24 cellular contexts compared by ENCODE assay signal in genomic region chr4:41234424-41234823, GRCh38. TPM values are rescaled to one million over a fixed set of nuclear protein-coding genes. Genes with fewer than 3 reads are reported as not detected.
DNase-seq lines count a peak whose midpoint lies in the region; FAIRE-seq and TF ChIP-seq lines count a peak whose summit lies in the region.
"Had no signal": no experiment of that assay in that cellular context is flagged by ENCODE, and none has a peak within 500 bp of the region (broad histone marks: within the 10 kb centered on the region; RNA-seq: fewer than 3 reads in every experiment).

No MANE protein-coding gene starts in this region.

- TF ChIP-seq CTCF in esophagus muscularis mucosa (IDR thresholded peaks at IDR 0.05) (no peak), nephron progenitor cell (IDR thresholded peaks at IDR 0.05) (no peak), sigmoid colon (IDR thresholded peaks at IDR 0.05) (no peak)

- H3K27me3 ChIP-seq in esophagus muscularis mucosa: no peaks in the 10 kb centered on the region
- H3K27me3 ChIP-seq in sigmoid colon: no peaks in the 10 kb centered on the region
- H3K27me3 ChIP-seq: BLaER1 treated with 17β-estradiol and CSF1 and Interleukin-3, amounts not matched to agents 10 nM and 100 nM had no signal

- TF ChIP-seq POLR2A in esophagus muscularis mucosa (IDR thresholded peaks at IDR 0.05; ENCODE audit: low read depth) (no peak), sigmoid colon (IDR thresholded peaks at IDR 0.05) (no peak)

- H3K27me3 Mint-ChIP-seq in nephron progenitor cell (ENCODE audit: low read depth, poor library complexity): peaks cover 8% of the 10 kb centered on the region

- peak; percentile 13 for FAIRE-seq in urothelium cell line (lab: Jason Lieb, UNC)
- FAIRE-seq: A549, D721Med, G401.6, GM12891, GM18507 had no signal

- intact Hi-C loops in esophagus muscularis mucosa (cut with DNase I) (no loop called here), sigmoid colon (cut with DNase I) (no loop called here)

- TF ChIP-seq EP300 in esophagus muscularis mucosa (IDR thresholded peaks at IDR 0.05) (no peak), sigmoid colon (IDR thresholded peaks at IDR 0.05) (no peak)

- no peaks in the 10 kb centered on the region for H3K4me1 ChIP-seq in esophagus muscularis mucosa
- no peaks in the 10 kb centered on the region for H3K4me1 ChIP-seq in sigmoid colon
- H3K4me1 ChIP-seq: A549; BLaER1 treated with 17β-estradiol and CSF1 and Interleukin-3, amounts not matched to agents 10 nM and 100 nM; Caco-2 had no signal

- 85% methylated on average over 4 of the region's 4 CpGs for WGBS in esophagus muscularis mucosa
- 86 to 88% methylated on average over 4 of the region's 4 CpGs for WGBS in sigmoid colon, 2 donors

- peak; percentile 24 for DNase-seq in NK-92 treated with Interleukin-12 subunit alpha and Interleukin-12 subunit beta, amount 100 ng/mL, for 24 hours (lab: John Stamatoyannopoulos, UW)
- DNase-seq in NK-92 (lab: John Stamatoyannopoulos, UW; ENCODE audit: unreplicated experiment) (no peak), esophagus muscularis mucosa (ENCODE audit: extremely low spot score) (peak; percentile 60), nephron progenitor cell (no peak), urothelium cell line (ENCODE audit: low spot score) (no peak), sigmoid colon (no peak)
- no peak for DNase-seq in activated naive CD4-positive, alpha-beta T cell treated with anti-CD3 and anti-CD28 coated beads, Interleukin-2, amount 50 U/mL, for 16 hours
- DNase-seq in stimulated activated CD4-positive, alpha-beta T cell treated with anti-CD3 and anti-CD28 coated beads, Interleukin-12 subunit alpha, Interleukin-12 subunit beta, amount 100 ng/mL, for 4 hours: no peak
- DNase-seq: AML-193; Caco-2; Calu3; CD4-positive, alpha-beta T cell; CD8-positive, alpha-beta T cell; DMS79 treated with DMSO at 0.1 percent for 48 hours; GF-D8 had no signal

- H3K27ac ChIP-seq in esophagus muscularis mucosa (replicated peaks in 1 of 4) (no peak overlapping the region), sigmoid colon (no peak overlapping the region)
- H3K27ac ChIP-seq: 22Rv1; A549; BLaER1 treated with 17β-estradiol and CSF1 and Interleukin-3, amounts not matched to agents 10 nM and 100 nM; C4-2B had no signal

- H3K36me3 ChIP-seq in esophagus muscularis mucosa (no peaks in the 10 kb centered on the region), sigmoid colon (no peaks in the 10 kb centered on the region)
- H3K36me3 ChIP-seq: BLaER1 treated with 17β-estradiol and CSF1 and Interleukin-3, amounts not matched to agents 10 nM and 100 nM had no signal

- H3K4me1 Mint-ChIP-seq in nephron progenitor cell: no peaks in the 10 kb centered on the region
- H3K4me1 Mint-ChIP-seq: B cell had no signal

- H3K9me3 Mint-ChIP-seq in nephron progenitor cell: no peaks in the 10 kb centered on the region
- H3K9me3 Mint-ChIP-seq: CD4-positive, alpha-beta T cell; CD8-positive, alpha-beta T cell had no signal

- H3K4me3 ChIP-seq in esophagus muscularis mucosa (no peak overlapping the region), sigmoid colon (no peak overlapping the region)
- H3K4me3 ChIP-seq: A549; BLaER1 treated with 17β-estradiol and CSF1 and Interleukin-3, amounts not matched to agents 10 nM and 100 nM had no signal

- no peaks in the 10 kb centered on the region for H3K9me3 ChIP-seq in esophagus muscularis mucosa
- H3K9me3 ChIP-seq in sigmoid colon: no peaks in the 10 kb centered on the region
- H3K9me3 ChIP-seq: A549, Caco-2 had no signal

- peak overlapping the region; percentile 77 for H3K27ac Mint-ChIP-seq in nephron progenitor cell
- H3K27ac Mint-ChIP-seq: B cell; CD4-positive, alpha-beta T cell; CD8-positive, alpha-beta T cell had no signal

- no peak overlapping the region for H3K4me3 Mint-ChIP-seq in nephron progenitor cell
- H3K4me3 Mint-ChIP-seq: B cell; CD4-positive, alpha-beta T cell; CD8-positive, alpha-beta T cell had no signal

- no peaks in the 10 kb centered on the region for H3K36me3 Mint-ChIP-seq in nephron progenitor cell (ENCODE audit: low read depth)
- H3K36me3 Mint-ChIP-seq: CD8-positive, alpha-beta T cell had no signal

RNA-seq across cellular contexts. Expression of gene APBB2, which starts 20.1 kb away (rescaled TPM):
- total RNA-seq in esophagus muscularis mucosa (10 to 100 TPM; 51.7 to 75.9 (median 71.1) TPM), sigmoid colon (100 to 1,000 TPM in 2 of 4 donors, 10 to 100 TPM in 2; 69.1 to 108 (median 96.3) TPM)
- polyA plus RNA-seq in sigmoid colon: 1 to 10 TPM; 7.8 to 9.2 (median 8.8) TPM

RNA-seq across cellular contexts. Expression of gene UCHL1, which starts 22.3 kb away (rescaled TPM):
- total RNA-seq in esophagus muscularis mucosa (100 to 1,000 TPM in 1 of 4 donors, 10 to 100 TPM in 3; 30.3 to 120 (median 40.8) TPM), sigmoid colon (100 to 1,000 TPM in 3 of 4 donors, 10 to 100 TPM in 1; 91.3 to 247 (median 142) TPM)
- polyA plus RNA-seq in sigmoid colon: 10 to 100 TPM in 2 of 3 donors, not detected in 1; 11.4 to 49.9 TPM
- total RNA-seq: CD4-positive, alpha-beta T cell; CD8-positive, alpha-beta T cell had no signal

Comparison
In these comparisons a context has a peak if more than half of its experiments do, and no peak if none do; other contexts are left out.
1. DNase-seq: peak in NK-92 treated with Interleukin-12 subunit alpha and Interleukin-12 subunit beta, amount 100 ng/mL, for 24 hours (single experiment) and esophagus muscularis mucosa (single experiment); none in NK-92 (single experiment), nephron progenitor cell (single experiment), urothelium cell line (single experiment), activated naive CD4-positive, alpha-beta T cell treated with anti-CD3 and anti-CD28 coated beads, Interleukin-2, amount 50 U/mL, for 16 hours (single experiment), stimulated activated CD4-positive, alpha-beta T cell treated with anti-CD3 and anti-CD28 coated beads, Interleukin-12 subunit alpha, Interleukin-12 subunit beta, amount 100 ng/mL, for 4 hours (single experiment) and sigmoid colon (single experiment).